25 cellular contexts compared by ENCODE assay signal in genomic region chr2:39183673-39184072, GRCh38.
"Had no signal": no experiment of that assay in that cellular context is flagged by ENCODE, and none has a peak within 500 bp of the region (broad histone marks: within the 10 kb centered on the region; RNA-seq: fewer than 3 reads in every experiment).

No MANE protein-coding gene starts in this region.

- H3K4me1 ChIP-seq: Peyer's patch, SJCRH30 had no signal

- H3K27me3 Mint-ChIP-seq: T-cell had no signal

- H3K27ac ChIP-seq: HL-60, KMS-11, Peyer's patch, SJCRH30 had no signal

- H3K9ac ChIP-seq: KMS-11 had no signal

- H3K4me1 Mint-ChIP-seq: T-cell had no signal

- H3K9me3 Mint-ChIP-seq: T-cell; T-helper 1 cell treated with Interleukin-12 subunit alpha and Interleukin-12 subunit beta and Interleukin-4 antibody, amounts not matched to agents 30 μg/mL and 1 μg/mL, for 36 hours had no signal

- H3K27me3 ChIP-seq: Peyer's patch, SJCRH30 had no signal

- H3K9me3 ChIP-seq: Peyer's patch had no signal

- ATAC-seq: PC-3, Right ventricle myocardium inferior, T-cell had no signal

- H3K36me3 ChIP-seq: Peyer's patch, SJCRH30 had no signal

- FAIRE-seq: HTR-8/SVneo had no signal

- H3K4me2 ChIP-seq: KMS-11 had no signal

- DNase-seq: Kasumi-1, MM.1S, NCI-H1092 treated with DMSO at 0.1 percent for 48 hours, NCI-H1436, NCI-H187, NCI-H2029, NCI-H2081 treated with DMSO at 0.1 percent for 48 hours, NCI-H2171, NCI-H226, NCI-H446, NCI-H510A, NCI-H524 treated with DMSO at 0.1 percent for 48 hours, NCI-H69, NCI-H774, PC-3, Peyer's patch, SHP77 treated with DMSO at 0.1 percent for 48 hours, SJCRH30, SW 1271, T-cell had no signal

- H3K4me3 ChIP-seq: Peyer's patch, SJCRH30 had no signal

- H3K4me3 Mint-ChIP-seq: T-cell; T-helper 1 cell treated with Interleukin-12 subunit alpha and Interleukin-12 subunit beta and Interleukin-4 antibody, amounts not matched to agents 30 μg/mL and 1 μg/mL, for 36 hours had no signal

- H3K27ac Mint-ChIP-seq: T-cell; T-helper 1 cell treated with Interleukin-12 subunit alpha and Interleukin-12 subunit beta and Interleukin-4 antibody, amounts not matched to agents 30 μg/mL and 1 μg/mL, for 36 hours had no signal

- H3K36me3 Mint-ChIP-seq: T-cell had no signal
